In the genomic region with DNA sequence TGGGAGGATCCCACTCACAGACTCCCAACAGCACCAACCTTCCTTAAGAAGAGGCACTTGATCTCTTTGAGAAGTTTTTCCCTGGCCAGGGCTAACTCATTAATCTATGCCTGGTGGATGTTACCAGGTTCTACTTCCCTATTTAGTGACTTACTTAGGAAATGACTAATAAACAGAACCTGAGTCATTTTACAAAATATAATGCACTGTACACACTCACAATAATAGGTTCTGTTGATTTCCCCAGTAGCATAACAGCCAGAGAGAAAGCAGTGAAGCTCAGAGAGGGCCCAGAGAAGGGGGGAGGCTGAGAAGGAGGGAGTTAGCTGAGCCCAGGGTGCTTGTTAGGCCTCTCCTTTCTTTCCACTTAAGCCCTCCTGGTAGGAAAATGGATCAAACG, we compare ENCODE assay signal across 8 cellular contexts. TPM values are rescaled to one million over a fixed set of nuclear protein-coding genes. Genes with fewer than 3 reads are reported as not detected.
DNase-seq lines count a peak whose midpoint lies in the region; ATAC-seq and TF ChIP-seq lines count a peak whose summit lies in the region.

No MANE protein-coding gene starts in this region.

- no peaks in the 10 kb centered on the region for H3K27me3 ChIP-seq in SJCRH30
- H3K27me3 ChIP-seq in hepatocyte: no peaks in the 10 kb centered on the region

- ATAC-seq in GM18511 (IDR thresholded peaks at IDR 0.05; ENCODE audit: unreplicated experiment): peak; percentile 98
- ATAC-seq in GM21723 (IDR thresholded peaks at IDR 0.05; ENCODE audit: unreplicated experiment): peak; percentile 94

- H3K79me2 ChIP-seq in hepatocyte: no peaks in the 10 kb centered on the region

- H3K4me3 ChIP-seq in fibroblast of pulmonary artery (replicated peaks; ENCODE audit: low read depth, low read length): no peak overlapping the region
- no peak overlapping the region for H3K4me3 ChIP-seq in SJCRH30
- H3K4me3 ChIP-seq in hepatocyte: no peak overlapping the region

- H3K9me3 ChIP-seq in SJCRH30 (replicated peaks) (no peaks in the 10 kb centered on the region), hepatocyte (ENCODE audit: low read depth) (no peaks in the 10 kb centered on the region)

- H3K4me2 ChIP-seq in hepatocyte: no peak overlapping the region

- H3K4me1 ChIP-seq in SJCRH30: peaks cover 15% of the 10 kb centered on the region
- H3K4me1 ChIP-seq in hepatocyte (ENCODE audit: insufficient read depth): no peaks in the 10 kb centered on the region

- H3K9me2 ChIP-seq in hepatocyte (replicated peaks; ENCODE audit: insufficient read depth): no peaks in the 10 kb centered on the region

- TF ChIP-seq CTCF in fibroblast of pulmonary artery (IDR thresholded peaks at IDR 0.05; ENCODE audit: low read length, missing control alignments) (no peak), hepatocyte (IDR thresholded peaks at IDR 0.05; ENCODE audit: poor library complexity) (no peak)

- WGBS in hepatocyte (ENCODE audit: low lambda C conversion rate, missing lambda C conversion rate): 76% methylated on average over 1 of the region's 1 CpG

- no peak overlapping the region for H2AFZ ChIP-seq in hepatocyte

- H4K20me1 ChIP-seq in hepatocyte (ENCODE audit: insufficient read depth, poor library complexity, severe bottlenecking): no peaks in the 10 kb centered on the region

- DNase-seq in LHCN-M2 (ENCODE audit: low read depth) (peak; percentile 78), fibroblast of pulmonary artery (ENCODE audit: low read depth) (peak; percentile 63), amniotic stem cell (lab: John Stamatoyannopoulos, UW) (no peak), NCI-H82 treated with DMSO at 0.1 percent for 48 hours (lab: John Stamatoyannopoulos, UW; ENCODE audit: unreplicated experiment) (no peak), SJCRH30 (no peak), hepatocyte (ENCODE audit: low spot score) (no peak)

- no peak overlapping the region for H3K27ac ChIP-seq in SJCRH30
- no peak overlapping the region for H3K27ac ChIP-seq in hepatocyte

- H3K36me3 ChIP-seq in SJCRH30: no peaks in the 10 kb centered on the region
- no peaks in the 10 kb centered on the region for H3K36me3 ChIP-seq in hepatocyte (replicated peaks; ENCODE audit: insufficient read depth, low read depth)

RNA-seq across cellular contexts. Expression of gene FRMD3, which starts 27.1 kb away (rescaled TPM):
- total RNA-seq in LHCN-M2 (2014; rRNA removed): 10.3 and 19.3 TPM in 2 replicates
- polyA plus RNA-seq in LHCN-M2 (2012): 0.35 TPM
- total RNA-seq in SJCRH30 (2014; rRNA removed; shearing (Covaris generic)): 17.4 and 17.6 TPM in 2 replicates
- 6.5 and 7.0 TPM in 2 replicates for total RNA-seq in hepatocyte
- polyA plus RNA-seq in hepatocyte: 3.7 and 3.9 TPM in 2 replicates

Comparison
In these comparisons a context has a peak if more than half of its experiments do, and no peak if none do; other contexts are left out.
1. DNase-seq: peak in LHCN-M2 (single experiment) and fibroblast of pulmonary artery (single experiment); none in amniotic stem cell (single experiment), NCI-H82 treated with DMSO at 0.1 percent for 48 hours (single experiment), SJCRH30 (0 of 2) and hepatocyte (single experiment).